Comparison of ENCODE assay signal across 8 cellular contexts in the genomic region with DNA sequence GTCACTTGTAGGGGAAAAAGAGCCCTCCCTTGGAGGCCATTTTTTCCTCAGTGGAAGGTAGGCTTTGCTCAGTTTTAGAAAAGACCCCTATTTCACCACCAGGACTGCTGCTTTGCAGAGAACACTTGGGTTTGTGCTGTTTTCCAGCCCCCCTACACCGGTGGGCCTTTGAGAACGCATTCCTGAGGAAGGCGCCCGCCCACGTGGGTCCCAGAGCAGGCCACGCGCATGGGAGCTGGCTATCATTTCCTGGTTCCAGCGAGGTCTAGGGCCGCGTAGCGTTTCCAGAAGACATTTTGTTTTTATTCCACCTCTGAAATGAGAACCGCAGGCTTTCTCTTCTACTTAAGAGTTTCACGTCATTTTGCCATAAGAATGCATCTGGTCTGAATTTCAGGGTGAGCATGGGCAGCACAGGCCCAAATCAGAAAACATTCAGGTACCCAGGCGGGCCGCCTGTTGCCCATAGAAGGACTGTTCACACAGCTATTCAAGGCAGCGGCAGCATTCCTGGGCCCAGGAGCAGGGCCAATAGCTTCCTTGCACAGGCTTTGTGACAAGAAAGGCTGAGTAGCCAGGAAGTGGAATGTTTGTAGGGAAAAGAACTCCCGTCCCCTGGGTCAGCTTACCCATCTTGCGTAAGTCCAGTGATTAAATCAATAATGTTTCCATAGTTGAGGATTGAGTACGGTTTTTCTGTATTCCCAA. TPM values are rescaled to one million over a fixed set of nuclear protein-coding genes. Genes with fewer than 3 reads are reported as not detected.
DNase-seq lines count a peak whose midpoint lies in the region; ATAC-seq and TF ChIP-seq lines count a peak whose summit lies in the region.

No MANE protein-coding gene starts in this region.

- peak overlapping the region; percentile 85 for H3K4ac ChIP-seq in IMR-90 (ENCODE audit: low read depth, low read length)

- H4K91ac ChIP-seq in IMR-90 (ENCODE audit: insufficient read depth, low read depth, low read length) = peak overlapping the region; percentile 96

- H4K8ac ChIP-seq in IMR-90 (ENCODE audit: low read depth in 2 of 2, low read length in 2 of 2) = peak overlapping the region; percentile 98

- H3K9ac ChIP-seq in IMR-90 (ENCODE audit: low read depth, low read length) = peak overlapping the region; percentile 81

- H3K4me3 ChIP-seq in AG10803 (ENCODE audit: low read length) (peak overlapping the region; percentile 56), IMR-90 (ENCODE audit: insufficient read depth, low read depth, low read length) (peak overlapping the region; percentile 49; the same call in 1 of the 2 replicates), psoas muscle (peak overlapping the region; percentile 87)

- H4K20me1 ChIP-seq in IMR-90 (ENCODE audit: insufficient read depth, low read length) = peaks cover 35% of the 10 kb centered on the region

- H3K36me3 ChIP-seq in IMR-90 (ENCODE audit: control insufficient read depth, insufficient read depth, low read length) (peaks cover 3% of the 10 kb centered on the region; the same call in 1 of the 2 replicates), psoas muscle (ENCODE audit: insufficient read depth in 1 of 2, low read depth in 1 of 2) (peaks cover 0 to under 1% of the 10 kb centered on the region in 2 donors)

- CTCF ChIA-PET in IMR-90 (lab: Yijun Ruan, JAX) = no interaction called here

- peak overlapping the region; percentile 79 for H2AK5ac ChIP-seq in IMR-90 (ENCODE audit: low read depth, low read length)

- POLR2A ChIA-PET in IMR-90 (lab: Charles Lee; ENCODE audit: unreplicated experiment) = no interaction called here

- H3K9me3 ChIP-seq in IMR-90 (ENCODE audit: control insufficient read depth, insufficient read depth, low read length) = no peaks in the 10 kb centered on the region
- H3K9me3 ChIP-seq in psoas muscle = no peaks in the 10 kb centered on the region

- H3K27me3 ChIP-seq in IMR-90 (ENCODE audit: control insufficient read depth, insufficient read depth, low read length) (no peaks in the 10 kb centered on the region), psoas muscle (ENCODE audit: insufficient read depth in 3 of 3, low read length in 2 of 3) (no peaks in the 10 kb centered on the region)

- peak overlapping the region; percentile 94 for H3K56ac ChIP-seq in IMR-90 (ENCODE audit: extremely low read depth, insufficient read depth, low read length)

- dilution Hi-C loops in IMR-90 (cut with HindIII; ENCODE audit: low sequenced_read_pairs, unreplicated experiment) = no loop called here

- H3K27ac ChIP-seq in IMR-90 (ENCODE audit: insufficient read depth, low read length) (peak overlapping the region; percentile 95), psoas muscle (peak overlapping the region; percentile 98)

- peak overlapping the region; percentile 89 for H2BK15ac ChIP-seq in IMR-90 (ENCODE audit: low read depth, low read length)

- peak overlapping the region; percentile 88 for H2AK9ac ChIP-seq in IMR-90 (replicated peaks; ENCODE audit: low read depth, low read length, poor library complexity)

- peak overlapping the region; percentile 84 for H3K23ac ChIP-seq in IMR-90 (ENCODE audit: low read depth, low read length)

- no TSS peak for BruUV-seq in IMR-90 (replicated peaks; lab: Mats Ljungman, UMichigan)

- DNase-seq in AG10803 (ENCODE audit: low read depth) = peak; percentile 95
- peak; percentile 86 for DNase-seq in IMR-90
- peak in 44 of 58 donors; percentile 21 to 75 (median 55) for DNase-seq in anterior cingulate cortex (lab: John Stamatoyannopoulos, UW)
- DNase-seq in hippocampal formation (lab: John Stamatoyannopoulos, UW) = peak; percentile 51 to 56
- peak; percentile 82 to 89 for DNase-seq in psoas muscle
- no peak for DNase-seq in putamen (ENCODE audit: low spot score)
- no peak for DNase-seq in central memory CD4-positive, alpha-beta T cell

- peak; percentile 16 for ATAC-seq in IMR-90 (ENCODE audit: low read depth)
- ATAC-seq in psoas muscle = peak; percentile 14 to 23 (median 19)
- no peak for ATAC-seq in GM18502 (IDR thresholded peaks at IDR 0.05; ENCODE audit: poor library complexity, unreplicated experiment)

- no peak for TF ChIP-seq RAD21 in IMR-90 (IDR thresholded peaks at IDR 0.05; ENCODE audit: low read length)

- in situ Hi-C loops in IMR-90 (cut with MboI; ENCODE audit: low sequenced_read_pairs) = no loop called here

- 10% methylated on average over 15 of the region's 19 CpGs; no CpG with 5 or more reads in 1 of the 2 experiments for WGBS in IMR-90 (ENCODE audit: extremely low coverage in 2 of 2, insufficient read length in 1 of 2), 2 experiments
- WGBS in psoas muscle, 3 donors = 2 to 7% (median 5%) methylated on average over 19 of the region's 19 CpGs

- H3K4me1 ChIP-seq in IMR-90 (ENCODE audit: control insufficient read depth, insufficient read depth, low read length) = peaks cover 14% of the 10 kb centered on the region
- peaks cover 38% of the 10 kb centered on the region for H3K4me1 ChIP-seq in psoas muscle

- peak overlapping the region; percentile 95 for H3K14ac ChIP-seq in IMR-90 (replicated peaks; ENCODE audit: low read depth, low read length)

- intact Hi-C loops in IMR-90 (cut with micrococcal nuclease) (loop anchor here (1.0 kb wide), 1 partner anchor 9 kb away; a partner anchor contains a TSS), psoas muscle (cut with DNase I) (no loop called here)

- peak overlapping the region; percentile 81 for H3K18ac ChIP-seq in IMR-90 (ENCODE audit: low read depth, low read length)

- H2AFZ ChIP-seq in IMR-90 (replicated peaks; ENCODE audit: low read length, poor library complexity) = peak overlapping the region; percentile 96

- peaks cover 0 to 37% of the 10 kb centered on the region in 2 experiments; a peak in 2 of 4 replicates for H3K79me1 ChIP-seq in IMR-90 (ENCODE audit: low read depth in 1 of 2, low read length in 2 of 2)

- H4K5ac ChIP-seq in IMR-90 (ENCODE audit: low read depth, low read length) = peak overlapping the region; percentile 96

- no peak for TF ChIP-seq POLR2A in IMR-90 (IDR thresholded peaks at IDR 0.05; ENCODE audit: low read depth, low read length)

- peak overlapping the region; percentile 80 for H2BK20ac ChIP-seq in IMR-90 (ENCODE audit: low read depth, low read length)

- peak overlapping the region; percentile 95 for H2BK120ac ChIP-seq in IMR-90 (ENCODE audit: low read depth, low read length)

- H3K9me1 ChIP-seq in IMR-90 (ENCODE audit: insufficient read depth, low read length) = peaks cover 11% of the 10 kb centered on the region

- H3K4me2 ChIP-seq in IMR-90 (ENCODE audit: low read depth, low read length) = peak overlapping the region; percentile 75

- TF ChIP-seq CTCF in AG10803 (conservative IDR thresholded peaks at IDR 0.05; ENCODE audit: low read length) (0 out of 2 replicates have a peak, but pooled peaks have one; percentile 1), IMR-90 (conservative IDR thresholded peaks at IDR 0.05; ENCODE audit: low read depth, low read length) (no peak), psoas muscle (IDR thresholded peaks at IDR 0.05) (peak; percentile 8)

- H2BK5ac ChIP-seq in IMR-90 (ENCODE audit: low read depth, low read length, poor library complexity, severe bottlenecking) = peak overlapping the region; percentile 96

TF ChIP-seq in IMR-90, 13 proteins besides CTCF, POLR2A, EP300 and RAD21 (continues in another document):
- TF ChIP-seq NFE2L2 (IDR thresholded peaks at IDR 0.05; ENCODE audit: low read depth, low read length) = no peak
- TF ChIP-seq MXI1 (IDR thresholded peaks at IDR 0.05; ENCODE audit: borderline replicate concordance, low read depth, low read length) = peak; percentile 87; the same call in 1 of the 2 replicates
- TF ChIP-seq CHD1 (IDR thresholded peaks at IDR 0.05; ENCODE audit: low read depth, low read length) = no peak
- no peak for TF ChIP-seq BHLHE40 (IDR thresholded peaks at IDR 0.05; ENCODE audit: low read depth, low read length)
- 0 out of 2 replicates have a peak, but pooled peaks have one; percentile 29 for TF ChIP-seq MAFK (IDR thresholded peaks at IDR 0.05; ENCODE audit: low read depth, low read length)
- TF ChIP-seq FOS (IDR thresholded peaks at IDR 0.05; ENCODE audit: low read depth, low read length) = no peak
- peak; percentile 91 for TF ChIP-seq CEBPB (IDR thresholded peaks at IDR 0.05; ENCODE audit: low read depth, low read length)
- TF ChIP-seq RCOR1 (IDR thresholded peaks at IDR 0.05; ENCODE audit: insufficient replicate concordance, low read length) = no peak
- no peak for TF ChIP-seq SMC3 (IDR thresholded peaks at IDR 0.05; ENCODE audit: low read depth, low read length)

RNA-seq across cellular contexts. Expression of a gene that starts 1.3 kb away (rescaled TPM):
- total RNA-seq in IMR-90 (2012; rRNA removed) (12.0 and 14.2 TPM in 2 replicates), psoas muscle (100 to 1,000 TPM in 3 of 4 donors, 10 to 100 TPM in 1; 87.3 to 253 (median 113) TPM)
- polyA plus RNA-seq in IMR-90 (2012; rRNA removed) (36.7 and 37.4 TPM in 2 replicates), psoas muscle (100 to 1,000 TPM in 2 of 3 donors, 10 to 100 TPM in 1; 83.1 to 200 (median 120) TPM)
- 27.2 and 40.1 TPM in 2 replicates for polyA plus RNA-seq in IMR-90 (2012; cell fraction: cytosol; rRNA removed)
- 70.4 and 149 TPM in 2 replicates for polyA plus RNA-seq in IMR-90 (2012; cell fraction: nucleus; rRNA removed; ENCODE audit: low replicate concordance)

RNA-seq across cellular contexts. Expression of a gene that starts 9.5 kb away (rescaled TPM):
- 7.3 and 9.4 TPM in 2 replicates for total RNA-seq in IMR-90 (2012; rRNA removed)
- polyA plus RNA-seq in IMR-90 (2012; rRNA removed) = 7.6 and 9.8 TPM in 2 replicates
- 6.4 and 8.4 TPM in 2 replicates for polyA plus RNA-seq in IMR-90 (2012; cell fraction: cytosol; rRNA removed)
- 13.3 and 25.1 TPM in 2 replicates for polyA plus RNA-seq in IMR-90 (2012; cell fraction: nucleus; rRNA removed; ENCODE audit: low replicate concordance)
- 10 to 100 TPM in 1 of 4 donors, 1 to 10 TPM in 3; 5.4 to 21.3 (median 8.2) TPM for total RNA-seq in psoas muscle
- 1 to 10 TPM; 4.8 to 7.5 (median 7.1) TPM for polyA plus RNA-seq in psoas muscle

RNA-seq across cellular contexts. Expression of a gene that starts 20.7 kb away (rescaled TPM):
- 13.9 and 14.2 TPM in 2 replicates for total RNA-seq in IMR-90 (2012; rRNA removed)
- 14.9 and 16.0 TPM in 2 replicates for polyA plus RNA-seq in IMR-90 (2012; rRNA removed)
- polyA plus RNA-seq in IMR-90 (2012; cell fraction: cytosol; rRNA removed) = 11.8 and 12.7 TPM in 2 replicates
- polyA plus RNA-seq in IMR-90 (2012; cell fraction: nucleus; rRNA removed; ENCODE audit: low replicate concordance) = 23.2 and 37.1 TPM in 2 replicates
- 10 to 100 TPM in 2 of 4 donors, 1 to 10 TPM in 2; 8.9 to 18.8 (median 13.4) TPM for total RNA-seq in psoas muscle
- polyA plus RNA-seq in psoas muscle = 10 to 100 TPM; 19.6 to 40.1 (median 22.8) TPM

RNA-seq across cellular contexts. Expression of a gene that starts 24.2 kb away (rescaled TPM):
- 9.3 and 10.3 TPM in 2 replicates for total RNA-seq in IMR-90 (2012; rRNA removed)
- polyA plus RNA-seq in IMR-90 (2012; rRNA removed) = 17.5 and 19.7 TPM in 2 replicates
- polyA plus RNA-seq in IMR-90 (2012; cell fraction: cytosol; rRNA removed) = 10.0 and 15.6 TPM in 2 replicates
- 61.7 and 153 TPM in 2 replicates for polyA plus RNA-seq in IMR-90 (2012; cell fraction: nucleus; rRNA removed; ENCODE audit: low replicate concordance)
- 10 to 100 TPM in 3 of 4 donors, 1 to 10 TPM in 1; 3.7 to 12.0 (median 11.4) TPM for total RNA-seq in psoas muscle
- 10 to 100 TPM in 2 of 3 donors, 1 to 10 TPM in 1; 9.7 to 16.6 (median 15.1) TPM for polyA plus RNA-seq in psoas muscle

RNA-seq across cellular contexts. Expression of a gene that starts 48.9 kb away (rescaled TPM):
- total RNA-seq in IMR-90 (2012; rRNA removed) (not detected in 2 replicates), psoas muscle (not detected)
- polyA plus RNA-seq in IMR-90 (2012; rRNA removed) (0.05 and 0.10 TPM in 2 replicates), psoas muscle (under 1 TPM in 2 of 3 donors, not detected in 1; 0.04 to 0.16 TPM)
- 0.05 TPM in 1 of 2 replicates, not detected in the other for polyA plus RNA-seq in IMR-90 (2012; cell fraction: cytosol; rRNA removed)
- polyA plus RNA-seq in IMR-90 (2012; cell fraction: nucleus; rRNA removed; ENCODE audit: low replicate concordance) = 0.09 and 0.15 TPM in 2 replicates

Comparison
In these comparisons a context has a peak if more than half of its experiments do, and no peak if none do; other contexts are left out.
1. DNase-seq: peak in AG10803 (single experiment), IMR-90 (single experiment), anterior cingulate cortex (44 of 58), hippocampal formation (2 of 2) and psoas muscle (2 of 2); none in putamen (single experiment) and central memory CD4-positive, alpha-beta T cell (single experiment).
2. Peak in every context shown above with its lines, with median percentiles within 50 percentile points of each other: H3K4me3 ChIP-seq.